27 cellular contexts compared by ENCODE assay signal in genomic region chr1:231467986-231468385, GRCh38.
"Had no signal": no experiment of that assay in that cellular context is flagged by ENCODE, and none has a peak within 500 bp of the region (broad histone marks: within the 10 kb centered on the region; RNA-seq: fewer than 3 reads in every experiment).

No MANE protein-coding gene starts in this region.

- ATAC-seq: activated CD8-positive, alpha-beta T cell treated with anti-CD3 and anti-CD28 coated beads for 36 hours; activated T-cell treated with anti-CD3 and anti-CD28 coated beads, Interleukin-2, amount 50 U/mL, for 72 hours; activated T-helper 17 cell treated with anti-CD3 and anti-CD28 coated beads, Interleukin-2, amount 50 U/mL, for 72 hours; Right ventricle myocardium inferior had no signal

- DNase-seq: activated CD4-positive, alpha-beta T cell treated with anti-CD3 and anti-CD28 coated beads, Interleukin-2, amount 10 ng/mL, durations not matched to agents 24 days and 14 days; activated CD4-positive, alpha-beta T cell treated with anti-CD3 and anti-CD28 coated beads, Interleukin-2, amount 50 U/mL, for 4 hours; activated CD8-positive, alpha-beta T cell treated with anti-CD3 and anti-CD28 coated beads for 36 hours; activated effector memory CD4-positive, alpha-beta T cell treated with anti-CD3 and anti-CD28 coated beads, Interleukin-2, amount 50 U/mL, for 16 hours; activated naive CD4-positive, alpha-beta T cell; activated naive CD4-positive, alpha-beta T cell treated with anti-CD3 and anti-CD28 coated beads, Interleukin-2, amount 50 U/mL, for 16 hours; activated naive CD8-positive, alpha-beta T cell treated with anti-CD3 and anti-CD28 coated beads for 36 hours; activated T-cell treated with anti-CD3 and anti-CD28 coated beads, Interleukin-2, amount 50 U/mL, for 1 hour; activated T-cell treated with anti-CD3 and anti-CD28 coated beads, Interleukin-2, amount 50 U/mL, for 72 hours; amniotic stem cell; Kasumi-1; KG1; MG63; NCI-H1092; NCI-H1436 treated with DMSO at 0.1 percent for 48 hours; NCI-H1694 treated with DMSO at 0.1 percent for 48 hours; NCI-H2029; NCI-H345; NCI-H524 treated with DMSO at 0.1 percent for 48 hours; NCI-H748 treated with DMSO at 0.1 percent for 48 hours; PC-9; SW 1271 had no signal

- H3K36me3 ChIP-seq: ascending aorta, cardiac muscle cell, MG63 had no signal

- H3K4me2 ChIP-seq: PC-9 had no signal

- H3K27ac ChIP-seq: ascending aorta, cardiac muscle cell, PC-9, RWPE1 had no signal

- H3K4me1 ChIP-seq: ascending aorta had no signal

- H3K4me3 ChIP-seq: ascending aorta, cardiac muscle cell, MG63, PC-9 had no signal

- H3K27me3 ChIP-seq: ascending aorta, cardiac muscle cell, MG63 had no signal

- H3K9me3 ChIP-seq: ascending aorta, MG63 had no signal
